ENCODE assay signal across 17 cellular contexts in genomic region chr7:118029881-118030422, GRCh38.
A peak's percentile ranks its signal among the peaks of the same experiment; 100 is the strongest.
DNase-seq lines count a peak whose midpoint lies in the region; ATAC-seq, FAIRE-seq and TF ChIP-seq lines count a peak whose summit lies in the region.
"Had no signal": no experiment of that assay in that cellular context is flagged by ENCODE, and none has a peak within 500 bp of the region (broad histone marks: within the 10 kb centered on the region; RNA-seq: fewer than 3 reads in every experiment).

No MANE protein-coding gene starts in this region.

- H3K36me3 ChIP-seq in right lobe of liver (no peaks in the 10 kb centered on the region), HepG2 (replicated peaks in 1 of 2; ENCODE audit: control insufficient read depth in 1 of 2, insufficient read depth in 2 of 2, low read length in 2 of 2) (no peaks in the 10 kb centered on the region)
- H3K36me3 ChIP-seq: Peyer's patch had no signal

- H3K27me3 Mint-ChIP-seq in effector memory CD8-positive, alpha-beta T cell, result no peaks in the 10 kb centered on the region

- H3K27me3 ChIP-seq in right lobe of liver, result no peaks in the 10 kb centered on the region
- no peaks in the 10 kb centered on the region; a peak in 1 of 5 replicates for H3K27me3 ChIP-seq in HepG2 (ENCODE audit: control insufficient read depth in 1 of 2, insufficient read depth in 2 of 2, low read length in 2 of 2)
- H3K27me3 ChIP-seq: Peyer's patch had no signal

- CTCF ChIA-PET in HepG2 (lab: Yijun Ruan, JAX; ENCODE audit: low intra/inter-chr PET ratio, low total read pairs), result no interaction called here

- no peak for TF ChIP-seq EP300 in HepG2 (IDR thresholded peaks at IDR 0.05; ENCODE audit: low read depth in 2 of 2, low read length in 2 of 2)
- TF ChIP-seq EP300 in HepG2 (CRISPR knock-in tag; IDR thresholded peaks at IDR 0.05; ENCODE audit: borderline replicate concordance), result no peak

- H3K27ac Mint-ChIP-seq in effector memory CD8-positive, alpha-beta T cell, result no peak overlapping the region

- H3K4me2 ChIP-seq in HepG2 (ENCODE audit: low read depth, low read length), result no peak overlapping the region

- no peak for TF ChIP-seq RAD21 in HepG2 (CRISPR knock-in tag; IDR thresholded peaks at IDR 0.05)

- intact Hi-C loops in right lobe of liver (cut with DNase I), result no loop called here
- intact Hi-C loops in HepG2 (cut with micrococcal nuclease; ENCODE audit: unreplicated experiment), result no loop called here
- intact Hi-C loops in left ventricle myocardium superior (cut with micrococcal nuclease), result no loop called here

- no peak overlapping the region for H3K9ac ChIP-seq in HepG2 (ENCODE audit: insufficient read depth, low read depth, low read length)

- no peaks in the 10 kb centered on the region for H3K79me2 ChIP-seq in HepG2 (ENCODE audit: insufficient read depth, low read length)

- no peaks in the 10 kb centered on the region for H4K20me1 ChIP-seq in HepG2 (ENCODE audit: insufficient read depth, low read length)

- no peak overlapping the region for H3K4me3 ChIP-seq in right lobe of liver
- H3K4me3 ChIP-seq in HepG2 (replicated peaks in 1 of 3; ENCODE audit: insufficient read depth in 1 of 3, low read depth in 2 of 3, low read length in 3 of 3), result no peak overlapping the region
- no peak overlapping the region for H3K4me3 ChIP-seq in astrocyte of the spinal cord (ENCODE audit: low read depth, low read length)
- H3K4me3 ChIP-seq: Peyer's patch had no signal

- POLR2A ChIA-PET in HepG2 (lab: Yijun Ruan, JAX), result no interaction called here

- no peaks in the 10 kb centered on the region for H3K4me1 ChIP-seq in right lobe of liver
- H3K4me1 ChIP-seq in HepG2 (ENCODE audit: insufficient read depth, low read length), result no peaks in the 10 kb centered on the region
- H3K4me1 ChIP-seq: Caco-2, Peyer's patch had no signal

- in situ Hi-C loops in HepG2 (cut with HindIII; ENCODE audit: extremely low pct_ligation_motif_present, low pct_unique_long_range_greater_than_20kb) (no loop called here), astrocyte of the spinal cord (cut with HindIII; ENCODE audit: low sequenced_read_pairs) (no loop called here)

- no peaks in the 10 kb centered on the region for H3K36me3 Mint-ChIP-seq in effector memory CD8-positive, alpha-beta T cell (ENCODE audit: insufficient read depth)

- DNase-seq in right lobe of liver, result no peak
- DNase-seq in HepG2 (ENCODE audit: low spot score), result no peak
- DNase-seq in NCI-H69 (lab: John Stamatoyannopoulos, UW), result peak; percentile 18
- DNase-seq in astrocyte of the spinal cord (ENCODE audit: low read depth, low spot score), result peak; percentile 7
- DNase-seq in left ventricle myocardium superior, result no peak
- no peak for DNase-seq in effector memory CD8-positive, alpha-beta T cell
- DNase-seq: HCEC 1CT, NCI-H2227 treated with DMSO at 0.1 percent for 48 hours, NCI-H774, Peyer's patch, Right ventricle myocardium superior had no signal

- no peaks in the 10 kb centered on the region for H3K4me1 Mint-ChIP-seq in effector memory CD8-positive, alpha-beta T cell (ENCODE audit: low read depth in 2 of 2)

- no peak overlapping the region for H2AFZ ChIP-seq in HepG2 (ENCODE audit: low read length)

- H3K9me3 ChIP-seq in right lobe of liver (no peaks in the 10 kb centered on the region), HepG2 (ENCODE audit: low read length) (no peaks in the 10 kb centered on the region; the same call in 1 of the 2 replicates)
- H3K9me3 ChIP-seq: Caco-2, Peyer's patch had no signal

- FAIRE-seq in HepG2 (lab: Jason Lieb, UNC), result no peak
- FAIRE-seq: HTR-8/SVneo had no signal

- H3K27ac ChIP-seq in right lobe of liver (no peak overlapping the region), HepG2 (ENCODE audit: extremely low read length, insufficient read depth, low read length) (no peak overlapping the region)
- H3K27ac ChIP-seq: C4-2B, Peyer's patch had no signal

- TF ChIP-seq CTCF in right lobe of liver (IDR thresholded peaks at IDR 0.05), result no peak
- TF ChIP-seq CTCF in HepG2 (CRISPR knock-in tag; IDR thresholded peaks at IDR 0.05), result no peak
- TF ChIP-seq CTCF in astrocyte of the spinal cord (IDR thresholded peaks at IDR 0.05; ENCODE audit: low read depth, low read length), result no peak

- 36% methylated on average over 5 of the region's 5 CpGs for WGBS in right lobe of liver (ENCODE audit: insufficient coverage, low coverage, low lambda C conversion rate, missing lambda C conversion rate)
- WGBS in HepG2 (ENCODE audit: low lambda C conversion rate), result 11% methylated on average over 5 of the region's 5 CpGs

- ATAC-seq in right lobe of liver, result peak; percentile 45 to 71 (median 66)
- no peak; the same call in 2 of the 3 replicates for ATAC-seq in HepG2
- ATAC-seq in left ventricle myocardium superior, result no peak
- no peak for ATAC-seq in HG03095 (IDR thresholded peaks at IDR 0.05; ENCODE audit: unreplicated experiment)
- ATAC-seq in GM21515 (IDR thresholded peaks at IDR 0.05; ENCODE audit: unreplicated experiment), result no peak
- ATAC-seq in effector memory CD8-positive, alpha-beta T cell (replicated peaks), result no peak
- ATAC-seq: SK-N-SH treated with all-trans-retinoic acid at 6 μM for 48 hours had no signal

- BruUV-seq in HepG2 (replicated peaks; lab: Mats Ljungman, UMichigan), result no TSS peak

- H3K4me3 Mint-ChIP-seq in effector memory CD8-positive, alpha-beta T cell, result no peak overlapping the region

- TF ChIP-seq POLR2A in right lobe of liver (IDR thresholded peaks at IDR 0.05), result no peak
- no peak for TF ChIP-seq POLR2A in HepG2 (IDR thresholded peaks at IDR 0.05; ENCODE audit: insufficient read depth in 1 of 2, low read depth in 2 of 2, low read length in 2 of 2)

- peaks cover 2 to 7% of the 10 kb centered on the region in 2 donors for H3K9me3 Mint-ChIP-seq in effector memory CD8-positive, alpha-beta T cell

TF ChIP-seq in HepG2, 621 proteins besides CTCF, POLR2A, EP300 and RAD21 (continues in another document):
- TF ChIP-seq ZBTB33 (CRISPR knock-in tag; IDR thresholded peaks at IDR 0.05), result no peak
- TF ChIP-seq BHLHE40 (IDR thresholded peaks at IDR 0.05; ENCODE audit: low read length), result no peak

Comparison
In these comparisons a context has a peak if more than half of its experiments do, and no peak if none do; other contexts are left out.
1. ATAC-seq: peak in right lobe of liver (4 of 4); none in HepG2 (single experiment), left ventricle myocardium superior (single experiment), HG03095 (single experiment), GM21515 (single experiment) and effector memory CD8-positive, alpha-beta T cell (single experiment).
2. DNase-seq: peak in NCI-H69 (single experiment) and astrocyte of the spinal cord (single experiment); none in right lobe of liver (0 of 3), HepG2 (single experiment), left ventricle myocardium superior (single experiment) and effector memory CD8-positive, alpha-beta T cell (0 of 3).